ENCODE assay signal across 4 cellular contexts in the genomic region with DNA sequence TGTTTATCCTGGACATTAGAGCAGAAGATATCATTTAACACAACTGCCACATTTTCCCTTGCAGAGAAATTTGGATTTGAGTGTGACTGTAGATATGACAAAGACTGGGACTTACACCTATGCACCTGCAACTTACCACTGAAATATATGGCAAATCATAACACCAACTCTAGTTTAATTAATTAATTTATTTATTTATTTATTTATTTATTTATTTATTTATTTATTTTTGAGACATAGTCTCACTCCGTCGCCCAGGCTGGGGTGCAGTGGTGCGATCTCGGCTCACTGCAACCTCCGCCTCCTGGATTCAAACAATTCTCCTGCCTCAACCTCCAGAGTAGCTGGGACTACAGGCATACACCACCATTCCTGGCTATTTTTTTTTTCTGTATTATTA. TPM values are rescaled to one million over a fixed set of nuclear protein-coding genes. Genes with fewer than 3 reads are reported as not detected.
"Had no signal": no experiment of that assay in that cellular context is flagged by ENCODE, and none has a peak within 500 bp of the region (broad histone marks: within the 10 kb centered on the region; RNA-seq: fewer than 3 reads in every experiment).

No MANE protein-coding gene starts in this region.

RNA-seq across cellular contexts. Expression of a gene that starts 50.4 kb away (rescaled TPM):
- polyA plus RNA-seq: adipose tissue, adrenal gland, aorta, cardiac muscle cell had no signal
